9 cellular contexts compared by ENCODE assay signal in the genomic region with DNA sequence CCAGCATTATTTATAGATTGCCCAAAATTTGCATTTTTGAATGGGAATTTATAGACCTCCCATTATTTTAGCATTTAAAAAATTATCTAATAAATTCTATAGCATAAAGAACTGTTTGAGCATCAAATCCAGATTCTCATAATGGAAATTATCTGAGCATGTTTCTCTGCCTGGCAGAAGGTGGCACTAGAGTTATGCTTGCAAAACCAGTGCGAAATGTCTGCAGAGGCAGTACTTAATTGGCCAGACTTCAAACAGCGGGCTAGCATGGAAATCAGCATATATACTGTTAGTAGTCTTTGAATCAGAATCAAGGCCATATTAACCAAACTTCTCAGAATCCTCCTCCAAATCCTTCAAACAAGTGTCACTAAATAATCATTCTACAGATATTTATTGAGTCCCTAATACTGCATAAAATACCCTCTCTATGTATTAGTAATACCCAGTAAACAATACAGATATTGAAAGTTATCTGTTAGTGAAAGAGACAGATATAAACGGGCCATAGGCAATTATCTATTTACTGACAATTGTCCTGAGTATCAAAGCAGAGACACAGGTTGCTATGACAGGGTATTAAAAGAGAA.
DNase-seq lines count a peak whose midpoint lies in the region; ATAC-seq and TF ChIP-seq lines count a peak whose summit lies in the region.
"Had no signal": no experiment of that assay in that cellular context is flagged by ENCODE, and none has a peak within 500 bp of the region (broad histone marks: within the 10 kb centered on the region; RNA-seq: fewer than 3 reads in every experiment).

No MANE protein-coding gene starts in this region.

- no peaks in the 10 kb centered on the region for H3K9me3 Mint-ChIP-seq in osteocyte (ENCODE audit: unreplicated experiment)
- H3K9me3 Mint-ChIP-seq: activated naive CD8-positive, alpha-beta T cell treated with anti-CD3 and anti-CD28 coated beads, Interleukin-2, amount 10 ng/mL, durations not matched to agents 7 days and 5 days had no signal

- peaks cover 32% of the 10 kb centered on the region for H3K4me1 Mint-ChIP-seq in osteocyte (ENCODE audit: unreplicated experiment)

- H3K36me3 Mint-ChIP-seq in osteocyte (ENCODE audit: unreplicated experiment), result no peaks in the 10 kb centered on the region
- H3K36me3 Mint-ChIP-seq: activated naive CD8-positive, alpha-beta T cell treated with anti-CD3 and anti-CD28 coated beads, Interleukin-2, amount 10 ng/mL, durations not matched to agents 7 days and 5 days had no signal

- peak; percentile 77 for TF ChIP-seq CTCF in LNCAP (IDR thresholded peaks at IDR 0.05)
- TF ChIP-seq CTCF in osteocyte (IDR thresholded peaks at IDR 0.05), result peak; percentile 91

- H3K4me3 Mint-ChIP-seq in osteocyte (ENCODE audit: unreplicated experiment), result no peak overlapping the region
- H3K4me3 Mint-ChIP-seq: activated naive CD8-positive, alpha-beta T cell treated with anti-CD3 and anti-CD28 coated beads, Interleukin-2, amount 10 ng/mL, durations not matched to agents 7 days and 5 days had no signal

- DNase-seq in NCI-H82 (lab: John Stamatoyannopoulos, UW), result peak; percentile 60
- no peak for DNase-seq in NCI-H82 treated with DMSO at 0.1 percent for 48 hours (lab: John Stamatoyannopoulos, UW; ENCODE audit: unreplicated experiment)
- DNase-seq in SK-MEL-5 (ENCODE audit: low read depth, low spot score), result peak; percentile 64
- DNase-seq in fibroblast of the conjunctiva (ENCODE audit: low read depth), result peak; percentile 80
- no peak for DNase-seq in osteocyte (ENCODE audit: extremely low spot score, unreplicated experiment)
- DNase-seq: activated naive CD8-positive, alpha-beta T cell treated with anti-CD3 and anti-CD28 coated beads, Interleukin-2, amount 10 ng/mL, durations not matched to agents 7 days and 5 days had no signal

- in situ Hi-C loops in SK-MEL-5 (cut with HindIII; ENCODE audit: low pct_unique_long_range_greater_than_20kb, low sequenced_read_pairs), result no loop called here

- H3K27me3 Mint-ChIP-seq in osteocyte (ENCODE audit: unreplicated experiment), result no peaks in the 10 kb centered on the region

- ATAC-seq in HG02571 (IDR thresholded peaks at IDR 0.05; ENCODE audit: unreplicated experiment) (no peak), HG03442 (IDR thresholded peaks at IDR 0.05; ENCODE audit: unreplicated experiment) (no peak)

- H3K27ac Mint-ChIP-seq in osteocyte (ENCODE audit: unreplicated experiment), result no peak overlapping the region
- H3K27ac Mint-ChIP-seq: activated naive CD8-positive, alpha-beta T cell treated with anti-CD3 and anti-CD28 coated beads, Interleukin-2, amount 10 ng/mL, durations not matched to agents 7 days and 5 days had no signal

Comparison
In these comparisons a context has a peak if more than half of its experiments do, and no peak if none do; other contexts are left out.
1. DNase-seq: peak in NCI-H82 (single experiment), SK-MEL-5 (single experiment) and fibroblast of the conjunctiva (single experiment); none in NCI-H82 treated with DMSO at 0.1 percent for 48 hours (single experiment) and osteocyte (single experiment).